ENCODE assay signal across 8 cellular contexts in the genomic region with DNA sequence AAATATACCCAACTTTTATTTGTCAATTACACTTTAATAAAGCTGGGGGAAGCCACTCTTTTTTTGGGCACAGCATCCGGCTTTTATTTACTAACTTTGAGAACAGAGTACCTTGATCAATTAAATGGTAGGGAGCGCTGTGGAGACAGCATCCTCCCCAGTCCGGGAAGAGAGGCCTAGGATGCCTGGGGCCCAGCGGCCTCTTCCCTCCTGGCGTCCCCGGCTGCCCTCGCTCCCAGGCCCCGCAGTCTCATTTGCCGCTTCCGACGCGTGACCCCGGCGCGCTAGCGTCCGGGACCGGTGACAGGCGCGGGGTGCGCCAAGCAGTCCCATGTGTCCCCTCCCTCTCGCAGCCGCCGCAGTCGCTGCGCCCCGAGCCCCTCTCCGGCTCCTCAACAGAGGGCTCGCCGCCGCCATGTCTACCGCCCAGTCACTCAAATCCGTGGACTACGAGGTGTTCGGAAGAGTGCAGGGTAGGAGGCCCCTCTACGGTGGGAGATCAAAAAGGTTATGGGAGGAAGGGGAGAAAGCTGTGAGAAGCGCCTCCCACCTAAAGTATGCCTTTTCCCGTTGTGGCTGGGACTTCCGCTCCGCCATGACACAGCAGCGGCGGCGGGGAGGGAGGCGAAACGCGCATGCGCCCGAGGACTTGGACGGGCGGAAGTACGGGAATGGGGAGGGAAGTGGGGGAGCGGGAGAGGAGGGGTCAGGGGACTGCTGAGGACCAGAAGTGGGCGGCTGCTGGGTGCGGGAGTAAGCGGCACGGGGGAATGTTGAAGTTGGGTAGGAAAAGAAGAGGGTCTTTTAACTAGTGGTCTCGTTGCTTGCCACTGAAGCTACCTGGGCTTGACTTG. TPM values are rescaled to one million over a fixed set of nuclear protein-coding genes. Genes with fewer than 3 reads are reported as not detected.
DNase-seq lines count a peak whose midpoint lies in the region; ATAC-seq and TF ChIP-seq lines count a peak whose summit lies in the region.

A gene (plus strand): TSS at position 332 of the 854 bp plus-strand sequence.

- DNase-seq in COLO829 (ENCODE audit: low spot score) (peak; percentile 96), GM20000 (ENCODE audit: low spot score) (peak; percentile 90), HS-5 (ENCODE audit: low read depth) (peak; percentile 85), NK-92 (lab: John Stamatoyannopoulos, UW; ENCODE audit: unreplicated experiment) (peak; percentile 67), lung microvascular endothelial cell (ENCODE audit: low read depth in 2 of 2) (peak; percentile 97 to 98)
- DNase-seq in activated CD8-positive, alpha-beta T cell treated with anti-CD3 and anti-CD28 coated beads, Interleukin-2, amount 10 ng/mL, durations not matched to agents 7 days and 5 days: peak; percentile 93
- DNase-seq in effector CD4-positive, alpha-beta T cell: peak; percentile 85
- peak; percentile 84 to 90 (median 88) for DNase-seq in stimulated activated CD4-positive, alpha-beta T cell treated with anti-CD3 and anti-CD28 coated beads, TNF-alpha, amount 100 ng/mL, for 4 hours (ENCODE audit: low read depth in 3 of 3)

- peak; percentile 90 for ATAC-seq in activated CD8-positive, alpha-beta T cell treated with anti-CD3 and anti-CD28 coated beads, Interleukin-2, amount 10 ng/mL, durations not matched to agents 7 days and 5 days

- H3K9me3 Mint-ChIP-seq in activated CD8-positive, alpha-beta T cell treated with anti-CD3 and anti-CD28 coated beads, Interleukin-2, amount 10 ng/mL, durations not matched to agents 7 days and 5 days (ENCODE audit: insufficient read depth): peaks cover 12% of the 10 kb centered on the region

- H3K4me3 Mint-ChIP-seq in activated CD8-positive, alpha-beta T cell treated with anti-CD3 and anti-CD28 coated beads, Interleukin-2, amount 10 ng/mL, durations not matched to agents 7 days and 5 days: peak within 1 kb of the TSS; percentile 87

- H3K36me3 Mint-ChIP-seq in activated CD8-positive, alpha-beta T cell treated with anti-CD3 and anti-CD28 coated beads, Interleukin-2, amount 10 ng/mL, durations not matched to agents 7 days and 5 days (ENCODE audit: low read depth): peaks cover 26% of the 10 kb centered on the region

- CTCF ChIA-PET in activated CD8-positive, alpha-beta T cell treated with anti-CD3 and anti-CD28 coated beads, Interleukin-2, amount 10 ng/mL, durations not matched to agents 7 days and 5 days (lab: Charles Lee): interaction anchor here (1.0 to 2.2 kb wide), 3 partner anchors 9 to 387 kb away, joined by 3 to 16 read pairs (median 3); no protein-coding TSS in a partner anchor

- H3K27me3 Mint-ChIP-seq in activated CD8-positive, alpha-beta T cell treated with anti-CD3 and anti-CD28 coated beads, Interleukin-2, amount 10 ng/mL, durations not matched to agents 7 days and 5 days (ENCODE audit: low read depth): peaks cover 5% of the 10 kb centered on the region

- peaks cover 15% of the 10 kb centered on the region for H3K4me1 Mint-ChIP-seq in activated CD8-positive, alpha-beta T cell treated with anti-CD3 and anti-CD28 coated beads, Interleukin-2, amount 10 ng/mL, durations not matched to agents 7 days and 5 days (ENCODE audit: low read depth)

- no peak for TF ChIP-seq CTCF in GM20000 (IDR thresholded peaks at IDR 0.05; ENCODE audit: extremely low read depth, missing control alignments)

- POLR2A ChIA-PET in activated CD8-positive, alpha-beta T cell treated with anti-CD3 and anti-CD28 coated beads, Interleukin-2, amount 10 ng/mL, durations not matched to agents 7 days and 5 days (lab: Charles Lee): interaction anchor here (0.6 to 1.6 kb wide), 7 partner anchors 9 to 1122 kb away, joined by 3 to 5 read pairs (median 3); a partner anchor contains a TSS

- peak within 1 kb of the TSS; percentile 98 for H3K27ac Mint-ChIP-seq in activated CD8-positive, alpha-beta T cell treated with anti-CD3 and anti-CD28 coated beads, Interleukin-2, amount 10 ng/mL, durations not matched to agents 7 days and 5 days

RNA-seq across cellular contexts. Expression of the gene that starts here (rescaled TPM):
- total RNA-seq in activated CD8-positive, alpha-beta T cell treated with anti-CD3 and anti-CD28 coated beads, Interleukin-2, amount 10 ng/mL, durations not matched to agents 7 days and 5 days: 1 to 10 TPM; 9.0 to 9.6 TPM
- 5.0 and 8.7 TPM in 2 replicates for total RNA-seq in lung microvascular endothelial cell

Comparison
In these comparisons a context has a peak if more than half of its experiments do, and no peak if none do; other contexts are left out.
1. Peak in every context shown above with its lines: DNase-seq and ATAC-seq.